Comparison of ENCODE assay signal across 19 cellular contexts in genomic region chr1:63742526-63742925, GRCh38.
"Had no signal": no experiment of that assay in that cellular context is flagged by ENCODE, and none has a peak within 500 bp of the region (broad histone marks: within the 10 kb centered on the region; RNA-seq: fewer than 3 reads in every experiment).

No MANE protein-coding gene starts in this region.

- H3K36me3 ChIP-seq: neural progenitor cell, right lobe of liver, stomach, tibial artery had no signal

- H3K27me3 ChIP-seq: neural progenitor cell, right lobe of liver, stomach, tibial artery had no signal

- H3K4me3 ChIP-seq: coronary artery, lung, neural progenitor cell, right lobe of liver, stomach, tibial artery had no signal

- H3K36me3 Mint-ChIP-seq: neural progenitor cell, type B pancreatic cell had no signal

- ATAC-seq: effector memory CD8-positive, alpha-beta T cell; left lobe of liver; right lobe of liver had no signal

- H3K27ac ChIP-seq: coronary artery, neural progenitor cell, parathyroid adenoma, right lobe of liver, stomach, tibial artery had no signal

- DNase-seq: effector memory CD8-positive, alpha-beta T cell; erythroblast; hypothalamus; right lobe of liver; small intestine; stimulated activated CD4-positive, alpha-beta T cell treated with anti-CD3 and anti-CD28 coated beads, Interleukin-15, amount 100 ng/mL, for 24 hours; stimulated activated CD4-positive, alpha-beta T cell treated with anti-CD3 and anti-CD28 coated beads, Interleukin-2, amount 100 ng/mL, for 48 hours; stimulated activated naive CD4-positive, alpha-beta T cell treated with Interleukin-2 at 50 U/mL for 16 hours; stomach; tibial artery had no signal

- H3K27me3 Mint-ChIP-seq: progenitor cell of endocrine pancreas had no signal

- H3K27ac Mint-ChIP-seq: effector memory CD8-positive, alpha-beta T cell; memory B cell; nephron; neural progenitor cell; progenitor cell of endocrine pancreas; type B pancreatic cell had no signal

- H3K9me3 Mint-ChIP-seq: memory B cell, nephron, type B pancreatic cell had no signal

- H3K4me3 Mint-ChIP-seq: effector memory CD8-positive, alpha-beta T cell; memory B cell; nephron; neural progenitor cell; type B pancreatic cell had no signal

- H3K4me1 ChIP-seq: parathyroid adenoma, right lobe of liver had no signal

- H3K9me3 ChIP-seq: right lobe of liver, stomach, tibial artery had no signal
